ENCODE assay signal across 1 cellular context in the genomic region with DNA sequence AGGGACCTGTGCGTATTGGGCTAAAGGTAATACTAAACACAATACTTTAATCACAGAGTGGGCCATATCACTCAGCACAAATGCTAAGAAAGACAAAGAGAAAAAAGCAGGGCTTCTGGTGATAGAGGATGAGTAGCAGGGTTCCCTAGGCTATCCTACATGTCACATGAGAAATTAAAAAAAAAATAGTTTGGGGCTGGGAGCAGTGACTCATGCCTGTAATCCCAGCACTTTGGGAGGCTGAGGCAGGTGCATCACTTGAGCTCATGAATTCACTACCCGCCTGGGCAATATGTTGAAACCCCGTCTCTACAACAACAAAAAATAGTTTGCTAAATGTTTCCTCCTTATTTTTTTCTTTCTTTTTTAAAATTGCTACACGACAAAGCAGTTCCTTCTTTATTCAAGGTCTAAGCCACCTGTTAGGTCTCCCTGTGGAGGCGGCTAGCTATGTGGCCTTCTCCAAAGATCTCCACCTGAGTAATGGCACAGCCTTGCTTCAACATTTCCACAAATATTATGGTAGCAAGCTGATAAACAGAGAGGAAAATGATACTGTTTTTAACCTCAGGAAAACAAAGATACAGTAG.
TF ChIP-seq lines count a peak whose summit lies in the region.

No MANE protein-coding gene starts in this region.

TF ChIP-seq in GM12878, 131 proteins besides CTCF, POLR2A, EP300 and RAD21:
- TF ChIP-seq MTA3 (IDR thresholded peaks at IDR 0.05; ENCODE audit: borderline replicate concordance, low read length) (no peak), FOXM1 (IDR thresholded peaks at IDR 0.05; ENCODE audit: low read depth, low read length) (no peak), BCL11A (IDR thresholded peaks at IDR 0.05; ENCODE audit: low read depth, low read length) (no peak), ESRRA (IDR thresholded peaks at IDR 0.05; ENCODE audit: low read length) (no peak), ZNF207 (IDR thresholded peaks at IDR 0.05; ENCODE audit: borderline replicate concordance) (no peak), TARDBP (IDR thresholded peaks at IDR 0.05; ENCODE audit: borderline replicate concordance) (no peak), POLR2AphosphoS2 (IDR thresholded peaks at IDR 0.05; ENCODE audit: low read depth, low read length) (no peak), NR2C2 (IDR thresholded peaks at IDR 0.05; ENCODE audit: borderline replicate concordance, control insufficient read depth, insufficient read length, low read depth) (no peak), NR2C1 (IDR thresholded peaks at IDR 0.05) (no peak), GATAD2B (conservative IDR thresholded peaks at IDR 0.05; ENCODE audit: low read depth) (no peak)
- TF ChIP-seq, protein P1, sequence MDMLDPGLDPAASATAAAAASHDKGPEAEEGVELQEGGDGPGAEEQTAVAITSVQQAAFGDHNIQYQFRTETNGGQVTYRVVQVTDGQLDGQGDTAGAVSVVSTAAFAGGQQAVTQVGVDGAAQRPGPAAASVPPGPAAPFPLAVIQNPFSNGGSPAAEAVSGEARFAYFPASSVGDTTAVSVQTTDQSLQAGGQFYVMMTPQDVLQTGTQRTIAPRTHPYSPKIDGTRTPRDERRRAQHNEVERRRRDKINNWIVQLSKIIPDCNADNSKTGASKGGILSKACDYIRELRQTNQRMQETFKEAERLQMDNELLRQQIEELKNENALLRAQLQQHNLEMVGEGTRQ (IDR thresholded peaks at IDR 0.05; ENCODE audit: borderline replicate concordance, low read depth, low read length), result no peak
- TF ChIP-seq, protein P2, sequence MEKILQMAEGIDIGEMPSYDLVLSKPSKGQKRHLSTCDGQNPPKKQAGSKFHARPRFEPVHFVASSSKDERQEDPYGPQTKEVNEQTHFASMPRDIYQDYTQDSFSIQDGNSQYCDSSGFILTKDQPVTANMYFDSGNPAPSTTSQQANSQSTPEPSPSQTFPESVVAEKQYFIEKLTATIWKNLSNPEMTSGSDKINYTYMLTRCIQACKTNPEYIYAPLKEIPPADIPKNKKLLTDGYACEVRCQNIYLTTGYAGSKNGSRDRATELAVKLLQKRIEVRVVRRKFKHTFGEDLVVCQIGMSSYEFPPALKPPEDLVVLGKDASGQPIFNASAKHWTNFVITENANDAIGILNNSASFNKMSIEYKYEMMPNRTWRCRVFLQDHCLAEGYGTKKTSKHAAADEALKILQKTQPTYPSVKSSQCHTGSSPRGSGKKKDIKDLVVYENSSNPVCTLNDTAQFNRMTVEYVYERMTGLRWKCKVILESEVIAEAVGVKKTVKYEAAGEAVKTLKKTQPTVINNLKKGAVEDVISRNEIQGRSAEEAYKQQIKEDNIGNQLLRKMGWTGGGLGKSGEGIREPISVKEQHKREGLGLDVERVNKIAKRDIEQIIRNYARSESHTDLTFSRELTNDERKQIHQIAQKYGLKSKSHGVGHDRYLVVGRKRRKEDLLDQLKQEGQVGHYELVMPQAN (conservative IDR thresholded peaks at IDR 0.05), result no peak
- TF ChIP-seq, protein P3, sequence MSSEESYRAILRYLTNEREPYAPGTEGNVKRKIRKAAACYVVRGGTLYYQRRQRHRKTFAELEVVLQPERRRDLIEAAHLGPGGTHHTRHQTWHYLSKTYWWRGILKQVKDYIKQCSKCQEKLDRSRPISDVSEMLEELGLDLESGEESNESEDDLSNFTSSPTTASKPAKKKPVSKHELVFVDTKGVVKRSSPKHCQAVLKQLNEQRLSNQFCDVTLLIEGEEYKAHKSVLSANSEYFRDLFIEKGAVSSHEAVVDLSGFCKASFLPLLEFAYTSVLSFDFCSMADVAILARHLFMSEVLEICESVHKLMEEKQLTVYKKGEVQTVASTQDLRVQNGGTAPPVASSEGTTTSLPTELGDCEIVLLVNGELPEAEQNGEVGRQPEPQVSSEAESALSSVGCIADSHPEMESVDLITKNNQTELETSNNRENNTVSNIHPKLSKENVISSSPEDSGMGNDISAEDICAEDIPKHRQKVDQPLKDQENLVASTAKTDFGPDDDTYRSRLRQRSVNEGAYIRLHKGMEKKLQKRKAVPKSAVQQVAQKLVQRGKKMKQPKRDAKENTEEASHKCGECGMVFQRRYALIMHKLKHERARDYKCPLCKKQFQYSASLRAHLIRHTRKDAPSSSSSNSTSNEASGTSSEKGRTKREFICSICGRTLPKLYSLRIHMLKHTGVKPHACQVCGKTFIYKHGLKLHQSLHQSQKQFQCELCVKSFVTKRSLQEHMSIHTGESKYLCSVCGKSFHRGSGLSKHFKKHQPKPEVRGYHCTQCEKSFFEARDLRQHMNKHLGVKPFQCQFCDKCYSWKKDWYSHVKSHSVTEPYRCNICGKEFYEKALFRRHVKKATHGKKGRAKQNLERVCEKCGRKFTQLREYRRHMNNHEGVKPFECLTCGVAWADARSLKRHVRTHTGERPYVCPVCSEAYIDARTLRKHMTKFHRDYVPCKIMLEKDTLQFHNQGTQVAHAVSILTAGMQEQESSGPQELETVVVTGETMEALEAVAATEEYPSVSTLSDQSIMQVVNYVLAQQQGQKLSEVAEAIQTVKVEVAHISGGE (CRISPR knock-in tag; IDR thresholded peaks at IDR 0.05), result no peak
